In genomic region chr3:42632146-42632545, GRCh38 we compare ENCODE assay signal across 24 cellular contexts. TPM values are rescaled to one million over a fixed set of nuclear protein-coding genes. Genes with fewer than 3 reads are reported as not detected.
DNase-seq lines count a peak whose midpoint lies in the region; FAIRE-seq and TF ChIP-seq lines count a peak whose summit lies in the region.
"Had no signal": no experiment of that assay in that cellular context is flagged by ENCODE, and none has a peak within 500 bp of the region (broad histone marks: within the 10 kb centered on the region; RNA-seq: fewer than 3 reads in every experiment).

No MANE protein-coding gene starts in this region.

- no peaks in the 10 kb centered on the region for H3K9me3 ChIP-seq in astrocyte (ENCODE audit: insufficient read depth, low read depth, low read length)
- H3K9me3 ChIP-seq in tibial artery, result no peaks in the 10 kb centered on the region
- H3K9me3 ChIP-seq: HAP-1, neutrophil, testis had no signal

- H3K4me3 Mint-ChIP-seq in astrocyte (ENCODE audit: unreplicated experiment), result no peak overlapping the region
- H3K4me3 Mint-ChIP-seq: CD4-positive, CD25-positive, alpha-beta regulatory T cell had no signal

- H3K27ac ChIP-seq in astrocyte (ENCODE audit: low read depth, low read length) (no peak overlapping the region), tibial artery (no peak overlapping the region)
- H3K27ac ChIP-seq: KMS-11, neutrophil, testis had no signal

- H3K36me3 ChIP-seq in astrocyte (ENCODE audit: insufficient read depth, low read length) (peaks cover 68% of the 10 kb centered on the region), tibial artery (peaks cover 60 to 71% (median 60%) of the 10 kb centered on the region in 3 donors)

- TF ChIP-seq CTCF in astrocyte (IDR thresholded peaks at IDR 0.05; ENCODE audit: insufficient read depth, low read depth, low read length), result no peak
- TF ChIP-seq CTCF in foreskin fibroblast (IDR thresholded peaks at IDR 0.05; ENCODE audit: low read depth, low read length), result no peak
- TF ChIP-seq CTCF in tibial artery (IDR thresholded peaks at IDR 0.05), result no peak

- peaks cover 8% of the 10 kb centered on the region for H3K79me2 ChIP-seq in astrocyte (ENCODE audit: insufficient read depth, low read length)

- H3K4me1 ChIP-seq in astrocyte (ENCODE audit: insufficient read depth, low read length) (peaks cover 6% of the 10 kb centered on the region), tibial artery (no peaks in the 10 kb centered on the region)
- H3K4me1 ChIP-seq: testis had no signal

- H3K27me3 Mint-ChIP-seq in astrocyte (ENCODE audit: low read depth, unreplicated experiment), result no peaks in the 10 kb centered on the region
- H3K27me3 Mint-ChIP-seq: CD4-positive, CD25-positive, alpha-beta regulatory T cell had no signal

- H3K9me3 Mint-ChIP-seq in astrocyte (ENCODE audit: unreplicated experiment), result no peaks in the 10 kb centered on the region

- peaks cover 12% of the 10 kb centered on the region for H3K4me1 Mint-ChIP-seq in astrocyte (ENCODE audit: low read depth, unreplicated experiment)

- H3K4me3 ChIP-seq in astrocyte (ENCODE audit: insufficient read depth, low read depth, low read length) (no peak overlapping the region), foreskin fibroblast (ENCODE audit: low read depth in 1 of 2, low read length in 2 of 2) (no peak overlapping the region), tibial artery (no peak overlapping the region)
- H3K4me3 ChIP-seq: HAP-1, testis had no signal

- H2AFZ ChIP-seq in astrocyte (ENCODE audit: low read depth, low read length), result no peak overlapping the region

- no peak for FAIRE-seq in astrocyte (lab: Jason Lieb, UNC)
- FAIRE-seq: colon, GM12892 had no signal

- H4K20me1 ChIP-seq in astrocyte (ENCODE audit: insufficient read depth, low read length), result peaks cover 35% of the 10 kb centered on the region

- in situ Hi-C loops in ACHN (cut with HindIII; ENCODE audit: low pct_ligation_motif_present, low pct_unique_long_range_greater_than_20kb, low sequenced_read_pairs), result no loop called here

- H3K36me3 Mint-ChIP-seq in astrocyte (ENCODE audit: low read depth, unreplicated experiment), result peaks cover 11% of the 10 kb centered on the region

- H3K4me2 ChIP-seq in astrocyte (ENCODE audit: low read length), result no peak overlapping the region
- H3K4me2 ChIP-seq: KMS-11 had no signal

- H3K27me3 ChIP-seq in astrocyte (ENCODE audit: insufficient read depth, low read length), result no peaks in the 10 kb centered on the region
- no peaks in the 10 kb centered on the region for H3K27me3 ChIP-seq in tibial artery
- H3K27me3 ChIP-seq: neutrophil, testis had no signal

- H3K9ac ChIP-seq in astrocyte (ENCODE audit: low read length), result no peak overlapping the region
- H3K9ac ChIP-seq: KMS-11 had no signal

- no peak overlapping the region for H3K27ac Mint-ChIP-seq in astrocyte (ENCODE audit: unreplicated experiment)

- peak; percentile 16 for DNase-seq in ACHN
- peak; percentile 68 for DNase-seq in HT1080 (ENCODE audit: low read depth)
- DNase-seq in astrocyte (ENCODE audit: low read depth), result peak; percentile 28
- DNase-seq in foreskin fibroblast, result peak; percentile 30 to 38
- no peak for DNase-seq in tibial artery
- no peak for DNase-seq in stimulated activated CD4-positive, alpha-beta T cell treated with anti-CD3 and anti-CD28 coated beads, Interleukin-2, amount 100 ng/mL, for 48 hours
- no peak for DNase-seq in HK-2 (ENCODE audit: unreplicated experiment)
- no peak for DNase-seq in globus pallidus (ENCODE audit: low spot score)
- DNase-seq: activated CD4-positive, alpha-beta T cell treated with anti-CD3 and anti-CD28 coated beads, Interleukin-2, amount 50 U/mL, for 1 hour; activated CD8-positive, alpha-beta memory T cell treated with anti-CD3 and anti-CD28 coated beads, Interleukin-2, amount 50 U/mL, for 48 hours; activated gamma-delta T cell treated with Interleukin-2 at 50 U/mL for 16 hours; anterior cingulate cortex; CD4-positive, CD25-positive, alpha-beta regulatory T cell; DMS153; left ventricle myocardium superior; NCI-H526; Right ventricle myocardium superior; testis had no signal

- intact Hi-C loops in tibial artery (cut with DNase I; ENCODE audit: low total_unique reads), result no loop called here

RNA-seq across cellular contexts. Expression of gene ZBTB47, which starts 21.4 kb away (rescaled TPM):
- total RNA-seq in HT1080 (2014; rRNA removed; shearing (Covaris generic)), result 13.0 and 16.4 TPM in 2 replicates
- 6.6 and 7.8 TPM in 2 replicates for polyA plus RNA-seq in HT1080 (2015; cell fraction: cytosol; rRNA removed)
- polyA plus RNA-seq in HT1080 (2015; cell fraction: nucleus; rRNA removed), result 13.7 and 14.6 TPM in 2 replicates
- total RNA-seq in astrocyte, result 9.3 and 10.2 TPM in 2 replicates
- polyA plus RNA-seq: CD4-positive, CD25-positive, alpha-beta regulatory T cell had no signal

RNA-seq across cellular contexts. Expression of gene NKTR, which starts 31.7 kb away (rescaled TPM):
- 12.8 and 16.1 TPM in 2 replicates for total RNA-seq in HT1080 (2014; rRNA removed; shearing (Covaris generic))
- polyA plus RNA-seq in HT1080 (2015; cell fraction: cytosol; rRNA removed), result 9.8 and 11.9 TPM in 2 replicates
- 130 and 145 TPM in 2 replicates for polyA plus RNA-seq in HT1080 (2015; cell fraction: nucleus; rRNA removed)
- 58.9 and 70.3 TPM in 2 replicates for total RNA-seq in astrocyte

RNA-seq across cellular contexts. Expression of gene SS18L2, which starts 41.5 kb away (rescaled TPM):
- 45.1 and 45.3 TPM in 2 replicates for total RNA-seq in HT1080 (2014; rRNA removed; shearing (Covaris generic))
- polyA plus RNA-seq in HT1080 (2015; cell fraction: cytosol; rRNA removed), result 25.0 and 27.2 TPM in 2 replicates
- 9.8 and 10.2 TPM in 2 replicates for polyA plus RNA-seq in HT1080 (2015; cell fraction: nucleus; rRNA removed)
- total RNA-seq in astrocyte, result 22.8 and 26.1 TPM in 2 replicates

RNA-seq across cellular contexts. Expression of gene SEC22C, which starts 50.4 kb away (rescaled TPM):
- 56.5 and 65.0 TPM in 2 replicates for total RNA-seq in HT1080 (2014; rRNA removed; shearing (Covaris generic))
- polyA plus RNA-seq in HT1080 (2015; cell fraction: cytosol; rRNA removed), result 41.6 and 43.2 TPM in 2 replicates
- polyA plus RNA-seq in HT1080 (2015; cell fraction: nucleus; rRNA removed), result 29.5 and 30.7 TPM in 2 replicates
- total RNA-seq in astrocyte, result 36.7 and 37.4 TPM in 2 replicates

RNA-seq across cellular contexts. Expression of gene KLHL40, which starts 53.2 kb away (rescaled TPM):
- not detected in 2 replicates for total RNA-seq in HT1080 (2014; rRNA removed; shearing (Covaris generic))
- polyA plus RNA-seq in HT1080 (2015; cell fraction: cytosol; rRNA removed), result not detected in 2 replicates
- not detected in 2 replicates for polyA plus RNA-seq in HT1080 (2015; cell fraction: nucleus; rRNA removed)
- not detected in 2 replicates for total RNA-seq in astrocyte
- total RNA-seq: CD4-positive, CD25-positive, alpha-beta regulatory T cell had no signal
- polyA plus RNA-seq: AG04450; CD4-positive, CD25-positive, alpha-beta regulatory T cell had no signal

Comparison
In these comparisons a context has a peak if more than half of its experiments do, and no peak if none do; other contexts are left out.
1. DNase-seq: peak in ACHN (single experiment), HT1080 (single experiment), astrocyte (single experiment) and foreskin fibroblast (2 of 2); none in tibial artery (0 of 2), stimulated activated CD4-positive, alpha-beta T cell treated with anti-CD3 and anti-CD28 coated beads, Interleukin-2, amount 100 ng/mL, for 48 hours (0 of 2), HK-2 (single experiment) and globus pallidus (single experiment).